ENCODE assay signal across 14 cellular contexts in the genomic region with DNA sequence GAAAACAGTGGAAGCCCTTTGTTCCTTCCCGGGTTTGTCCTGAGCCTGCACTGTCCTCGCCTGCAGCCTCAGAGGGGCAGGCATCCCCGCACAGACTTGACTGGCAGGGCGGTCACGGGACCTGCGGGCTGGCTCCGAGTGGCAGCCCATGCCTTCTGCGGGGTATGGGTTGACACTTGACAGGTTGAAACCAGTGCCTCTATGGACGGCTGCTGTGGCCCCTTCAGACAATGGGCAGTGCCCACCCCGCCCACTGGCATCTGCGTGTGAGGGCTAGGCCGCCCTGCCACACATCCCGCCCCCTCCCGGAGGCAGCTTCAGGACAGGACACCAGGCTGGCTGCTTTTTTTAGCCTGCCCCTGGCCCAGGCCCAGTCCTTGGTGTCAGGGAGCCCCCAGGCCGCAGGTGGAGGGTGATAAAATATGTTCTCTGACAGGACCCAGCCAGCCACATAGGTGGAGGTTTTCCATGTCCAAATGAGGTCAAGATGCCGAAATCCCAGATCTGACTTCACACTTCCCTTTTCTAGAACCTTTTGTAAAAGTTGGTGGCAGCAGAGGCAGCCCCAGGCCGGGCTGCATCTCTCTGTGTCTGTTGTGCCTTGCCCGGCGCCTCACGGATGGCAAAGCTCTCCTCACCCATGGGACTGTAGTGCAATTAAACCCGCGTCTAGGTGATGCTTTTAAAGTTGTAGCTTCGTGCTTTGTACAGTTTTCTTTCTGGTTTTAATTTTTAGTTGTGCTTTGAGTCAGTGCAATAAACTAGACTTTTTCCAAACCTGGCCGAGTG. TPM values are rescaled to one million over a fixed set of nuclear protein-coding genes. Genes with fewer than 3 reads are reported as not detected.
A peak's percentile ranks its signal among the peaks of the same experiment; 100 is the strongest.
DNase-seq lines count a peak whose midpoint lies in the region; FAIRE-seq and TF ChIP-seq lines count a peak whose summit lies in the region.
"Had no signal": no experiment of that assay in that cellular context is flagged by ENCODE, and none has a peak within 500 bp of the region (broad histone marks: within the 10 kb centered on the region; RNA-seq: fewer than 3 reads in every experiment).

No MANE protein-coding gene starts in this region.

- H3K36me3 Mint-ChIP-seq in HFFc6 (ENCODE audit: low read depth) (peaks cover 11% of the 10 kb centered on the region), immature natural killer cell (peaks cover 0 to 12% (median 9%) of the 10 kb centered on the region in 3 donors)

- no peak for DNase-seq in HFFc6
- DNase-seq in bronchial epithelial cell (ENCODE audit: low read depth), result no peak
- no peak for DNase-seq in immature natural killer cell
- DNase-seq in NCI-H510A treated with DMSO at 0.1 percent for 48 hours (lab: John Stamatoyannopoulos, UW), result no peak
- no peak for DNase-seq in GM10266 (ENCODE audit: extremely low spot score)
- no peak for DNase-seq in NCI-H2107 treated with DMSO at 0.1 percent for 48 hours (lab: John Stamatoyannopoulos, UW; ENCODE audit: unreplicated experiment)
- no peak for DNase-seq in T-helper 2 cell
- DNase-seq: NCI-H2081; stimulated activated CD4-positive, alpha-beta T cell treated with anti-CD3 and anti-CD28 coated beads, Interleukin-1b, Interleukin-23, amount 100 ng/mL, for 48 hours had no signal

- H3K27ac ChIP-seq in skin epidermis, result peak overlapping the region in 19 of 21 experiments; percentile 43 to 93 (median 74)
- H3K27ac ChIP-seq: C4-2B had no signal

- peaks cover 5% of the 10 kb centered on the region for H3K27me3 Mint-ChIP-seq in HFFc6 (ENCODE audit: insufficient read depth)
- H3K27me3 Mint-ChIP-seq in immature natural killer cell (ENCODE audit: low read depth in 3 of 3), result peaks cover 0 to 10% (median 0%) of the 10 kb centered on the region in 3 donors
- H3K27me3 Mint-ChIP-seq: IgD-negative memory B cell; stimulated activated naive CD8-positive, alpha-beta T cell treated with anti-CD3 and anti-CD28 coated beads, Interleukin-15, Interleukin-2, amounts not matched to agents 100 ng/mL and 50 ng/mL, for 24 hours had no signal

- H3K36me3 ChIP-seq in bronchial epithelial cell (ENCODE audit: control insufficient read depth, insufficient read depth, low read length), result peaks cover 9% of the 10 kb centered on the region

- H3K4me3 Mint-ChIP-seq in HFFc6, result no peak overlapping the region
- peak overlapping the region in 3 of 5 donors; percentile 7 to 53 (median 41) for H3K4me3 Mint-ChIP-seq in immature natural killer cell
- H3K4me3 Mint-ChIP-seq: IgD-negative memory B cell; stimulated activated naive CD8-positive, alpha-beta T cell treated with anti-CD3 and anti-CD28 coated beads, Interleukin-15, Interleukin-2, amounts not matched to agents 100 ng/mL and 50 ng/mL, for 24 hours had no signal

- H3K27me3 ChIP-seq in bronchial epithelial cell (ENCODE audit: control insufficient read depth, insufficient read depth, low read length), result no peaks in the 10 kb centered on the region

- H3K4me1 Mint-ChIP-seq in HFFc6 (ENCODE audit: low read depth) (peaks cover 9% of the 10 kb centered on the region), immature natural killer cell (peaks cover 16 to 18% of the 10 kb centered on the region in 2 donors)
- H3K4me1 Mint-ChIP-seq: IgD-negative memory B cell had no signal

- H3K4me3 ChIP-seq in bronchial epithelial cell (ENCODE audit: low read depth, low read length), result no peak overlapping the region
- no peak overlapping the region for H3K4me3 ChIP-seq in skin epidermis
- H3K4me3 ChIP-seq: mucosa of descending colon had no signal

- no peak for TF ChIP-seq CTCF in HFFc6 (IDR thresholded peaks at IDR 0.05)
- no peak for TF ChIP-seq CTCF in bronchial epithelial cell (IDR thresholded peaks at IDR 0.05; ENCODE audit: insufficient read depth, low read length, severe bottlenecking)
- no peak for TF ChIP-seq CTCF in GM10266 (IDR thresholded peaks at IDR 0.05; ENCODE audit: control insufficient read depth, insufficient read depth, low read depth, missing control alignments)

- H3K9me3 Mint-ChIP-seq in HFFc6 (no peaks in the 10 kb centered on the region), immature natural killer cell (no peaks in the 10 kb centered on the region)
- H3K9me3 Mint-ChIP-seq: IgD-negative memory B cell; stimulated activated naive CD8-positive, alpha-beta T cell treated with anti-CD3 and anti-CD28 coated beads, Interleukin-15, Interleukin-2, amounts not matched to agents 100 ng/mL and 50 ng/mL, for 24 hours had no signal

- peak; percentile 28 for FAIRE-seq in bronchial epithelial cell (lab: Jason Lieb, UNC)

- H3K27ac Mint-ChIP-seq in HFFc6 (peak overlapping the region; percentile 69), immature natural killer cell (peak overlapping the region; percentile 88 to 97 (median 93))

RNA-seq across cellular contexts. Expression of a gene that starts 10.0 kb away (rescaled TPM):
- 10 to 100 TPM; 13.4 to 18.0 (median 15.6) TPM for total RNA-seq in HFFc6 (2021; fragmentation: NEBNext Ultra II Directional; extraction: Animal tissue kit (Norgen Biotek cat#: 25700))
- total RNA-seq in bronchial epithelial cell, result 34.8 and 36.1 TPM in 2 replicates
- polyA plus RNA-seq in immature natural killer cell, result 1 to 10 TPM in 1 of 3 donors, under 1 TPM in 2; 0.22 to 2.1 (median 0.44) TPM
